ENCODE assay signal across 20 cellular contexts in the genomic region with DNA sequence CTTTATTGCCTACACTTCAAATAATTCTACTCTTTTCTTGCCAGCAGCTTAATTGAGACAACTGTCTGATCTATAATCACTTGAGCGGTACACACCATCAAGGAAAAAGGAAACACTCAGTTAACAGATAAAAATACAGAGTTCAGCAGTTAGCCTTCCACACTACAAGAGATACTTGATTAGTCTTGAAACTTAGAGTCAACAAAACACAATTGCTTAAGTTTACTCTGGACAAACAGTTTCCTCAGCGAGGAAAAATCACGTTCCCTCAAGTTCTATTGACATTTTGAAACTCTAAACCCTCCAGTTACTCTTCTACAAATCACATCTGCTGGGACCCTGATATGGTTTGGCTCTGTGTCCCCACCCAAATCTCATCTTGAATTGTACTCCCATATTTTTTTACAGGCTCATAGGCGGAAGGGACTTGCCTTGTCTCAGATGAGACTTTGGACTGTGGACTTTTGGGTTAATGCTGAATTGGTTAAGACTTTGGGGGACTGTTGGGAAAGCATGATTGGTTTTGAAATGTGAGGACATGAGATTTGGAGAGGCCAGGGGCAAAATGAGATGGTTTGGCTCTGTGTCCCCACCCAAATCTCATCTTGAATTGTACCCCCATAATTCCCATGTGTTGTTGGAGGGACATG.
DNase-seq lines count a peak whose midpoint lies in the region; ATAC-seq, FAIRE-seq and TF ChIP-seq lines count a peak whose summit lies in the region.
"Had no signal": no experiment of that assay in that cellular context is flagged by ENCODE, and none has a peak within 500 bp of the region (broad histone marks: within the 10 kb centered on the region; RNA-seq: fewer than 3 reads in every experiment).

No MANE protein-coding gene starts in this region.

- TF ChIP-seq POLR2A in HepG2 (IDR thresholded peaks at IDR 0.05; ENCODE audit: insufficient read depth in 1 of 2, low read depth in 2 of 2, low read length in 2 of 2), result no peak
- no peak for TF ChIP-seq POLR2A in right lobe of liver (IDR thresholded peaks at IDR 0.05)
- no peak for TF ChIP-seq POLR2A in K562 (conservative IDR thresholded peaks at IDR 0.05)

- H3K9ac ChIP-seq in HepG2 (ENCODE audit: insufficient read depth, low read depth, low read length), result no peak overlapping the region
- no peak overlapping the region for H3K9ac ChIP-seq in K562 (ENCODE audit: insufficient read depth in 1 of 2, low read depth in 2 of 2, low read length in 2 of 2)
- H3K9ac ChIP-seq: GM23248 had no signal

- ATAC-seq in HepG2 (no peak), right lobe of liver (no peak), K562 (no peak), left lung (peak; percentile 79), upper lobe of right lung (peak; percentile 54)
- ATAC-seq: GM12878 had no signal

- H3K9me3 ChIP-seq in HepG2 (ENCODE audit: low read length) (no peaks in the 10 kb centered on the region), right lobe of liver (no peaks in the 10 kb centered on the region), K562 (replicated peaks; ENCODE audit: control insufficient read depth, insufficient read depth, low read depth, low read length) (no peaks in the 10 kb centered on the region; the same call in 1 of the 2 replicates), left lung (peaks cover 0 to 10% of the 10 kb centered on the region in 2 donors), upper lobe of right lung (no peaks in the 10 kb centered on the region)
- H3K9me3 ChIP-seq: BE2C, Caco-2, HAP-1 had no signal

- in situ Hi-C loops in HepG2 (cut with HindIII; ENCODE audit: extremely low pct_ligation_motif_present, low pct_unique_long_range_greater_than_20kb), result no loop called here
- in situ Hi-C loops in K562 (cut with MboI), result no loop called here

- no peaks in the 10 kb centered on the region for H3K4me1 ChIP-seq in HepG2 (ENCODE audit: insufficient read depth, low read length)
- H3K4me1 ChIP-seq in right lobe of liver, result no peaks in the 10 kb centered on the region
- no peaks in the 10 kb centered on the region for H3K4me1 ChIP-seq in K562 (replicated peaks in 1 of 2; ENCODE audit: control insufficient read depth in 2 of 2, insufficient read depth in 2 of 2, low read length in 2 of 2)
- H3K4me1 ChIP-seq in left lung, result no peaks in the 10 kb centered on the region
- H3K4me1 ChIP-seq in upper lobe of right lung, result no peaks in the 10 kb centered on the region
- H3K4me1 ChIP-seq: BE2C, Caco-2, HAP-1 had no signal

- H3K4me2 ChIP-seq in HepG2 (ENCODE audit: low read depth, low read length), result no peak overlapping the region
- H3K4me2 ChIP-seq in K562 (ENCODE audit: insufficient read depth, low read length), result no peak overlapping the region

- WGBS in HepG2 (ENCODE audit: low lambda C conversion rate), result 3% methylated on average over 4 of the region's 4 CpGs
- 34% methylated on average over 4 of the region's 4 CpGs for WGBS in right lobe of liver (ENCODE audit: insufficient coverage, low coverage, low lambda C conversion rate, missing lambda C conversion rate)
- 32% methylated on average over 4 of the region's 4 CpGs for WGBS in K562 (ENCODE audit: insufficient coverage, low coverage, missing lambda C conversion rate)

- CTCF ChIA-PET in HepG2 (lab: Yijun Ruan, JAX; ENCODE audit: low intra/inter-chr PET ratio, low total read pairs) (no interaction called here), K562 (lab: Yijun Ruan, JAX; ENCODE audit: low intra/inter-chr PET ratio) (no interaction called here)

- TF ChIP-seq EP300 in HepG2 (IDR thresholded peaks at IDR 0.05; ENCODE audit: low read depth in 2 of 2, low read length in 2 of 2) (no peak), HepG2 (CRISPR knock-in tag; IDR thresholded peaks at IDR 0.05; ENCODE audit: borderline replicate concordance) (no peak), K562 (IDR thresholded peaks at IDR 0.05; ENCODE audit: low read length) (no peak)

- H3K79me2 ChIP-seq in HepG2 (ENCODE audit: insufficient read depth, low read length) (no peaks in the 10 kb centered on the region), K562 (ENCODE audit: control insufficient read depth, insufficient read depth, low read length) (no peaks in the 10 kb centered on the region)

- H3K27ac ChIP-seq in HepG2 (ENCODE audit: extremely low read length, insufficient read depth, low read length) (no peak overlapping the region), right lobe of liver (no peak overlapping the region), K562 (ENCODE audit: extremely low read depth, low read depth, low read length) (no peak overlapping the region), left lung (no peak overlapping the region), upper lobe of right lung (no peak overlapping the region)
- H3K27ac ChIP-seq: GM23248 had no signal

- H4K20me1 ChIP-seq in HepG2 (ENCODE audit: insufficient read depth, low read length) (no peaks in the 10 kb centered on the region), K562 (replicated peaks; ENCODE audit: control insufficient read depth, insufficient read depth, low read length) (no peaks in the 10 kb centered on the region)

- POLR2A ChIA-PET in HepG2 (lab: Yijun Ruan, JAX) (no interaction called here), K562 (lab: Yijun Ruan, JAX) (no interaction called here)

- H3K27me3 ChIP-seq in HepG2 (ENCODE audit: control insufficient read depth in 1 of 2, insufficient read depth in 2 of 2, low read length in 2 of 2) (peaks cover 0 to 5% of the 10 kb centered on the region in 2 experiments; a peak in 1 of 5 replicates), right lobe of liver (no peaks in the 10 kb centered on the region), K562 (ENCODE audit: control insufficient read depth in 2 of 2, insufficient read depth in 2 of 2, low read length in 2 of 2) (no peaks in the 10 kb centered on the region), left lung (no peaks in the 10 kb centered on the region), upper lobe of right lung (no peaks in the 10 kb centered on the region)
- H3K27me3 ChIP-seq: BE2C had no signal

- FAIRE-seq in HepG2 (lab: Jason Lieb, UNC) (no peak), K562 (lab: Jason Lieb, UNC) (no peak)
- FAIRE-seq: A204.1, GM12878 had no signal

- TF ChIP-seq CTCF in HepG2 (CRISPR knock-in tag; IDR thresholded peaks at IDR 0.05) (no peak), right lobe of liver (IDR thresholded peaks at IDR 0.05) (no peak), K562 (IDR thresholded peaks at IDR 0.05 in 2 of 3, conservative IDR thresholded peaks at IDR 0.05 in 1 of 3; ENCODE audit: insufficient read depth in 2 of 3, low read depth in 1 of 3, low read length in 3 of 3) (no peak), left lung (IDR thresholded peaks at IDR 0.05) (no peak), upper lobe of right lung (IDR thresholded peaks at IDR 0.05) (no peak)

- no TSS peak for BruUV-seq in HepG2 (replicated peaks; lab: Mats Ljungman, UMichigan)
- no TSS peak for BruUV-seq in K562 (replicated peaks; lab: Mats Ljungman, UMichigan)

- DNase-seq in HepG2 (ENCODE audit: low spot score) (no peak), right lobe of liver (no peak), K562 (ENCODE audit: extremely low read depth in 1 of 4, low spot score in 3 of 4) (no peak), left lung (no peak), upper lobe of right lung (no peak), NCI-H1694 (lab: John Stamatoyannopoulos, UW) (no peak), cerebellar nuclear complex (lab: John Stamatoyannopoulos, UW) (no peak)
- no peak for DNase-seq in activated CD4-positive, alpha-beta T cell treated with anti-CD3 and anti-CD28 coated beads for 1 hour
- DNase-seq: ACHN; BE2C; C1 segment of cervical spinal cord; Caco-2; CD4-positive, alpha-beta T cell; DMS153; DND-41; EL; GM23248 had no signal

- intact Hi-C loops in HepG2 (cut with micrococcal nuclease; ENCODE audit: unreplicated experiment) (no loop called here), right lobe of liver (cut with DNase I) (no loop called here), K562 (cut with micrococcal nuclease) (no loop called here), left lung (cut with DNase I) (no loop called here), upper lobe of right lung (cut with DNase I) (no loop called here)

- TF ChIP-seq RAD21 in HepG2 (CRISPR knock-in tag; IDR thresholded peaks at IDR 0.05), result no peak
- TF ChIP-seq RAD21 in K562 (CRISPR knock-in tag; conservative IDR thresholded peaks at IDR 0.05 in 1 of 2, IDR thresholded peaks at IDR 0.05 in 1 of 2), result no peak

- H3K9me1 ChIP-seq in K562 (ENCODE audit: control insufficient read depth, insufficient read depth, low read length), result no peaks in the 10 kb centered on the region

- H3K4me3 ChIP-seq in HepG2 (replicated peaks in 1 of 3; ENCODE audit: insufficient read depth in 1 of 3, low read depth in 2 of 3, low read length in 3 of 3), result no peak overlapping the region
- H3K4me3 ChIP-seq in right lobe of liver, result no peak overlapping the region
- no peak overlapping the region for H3K4me3 ChIP-seq in K562
- H3K4me3 ChIP-seq in left lung, result no peak overlapping the region
- no peak overlapping the region for H3K4me3 ChIP-seq in upper lobe of right lung
- H3K4me3 ChIP-seq: GM12878, GM23248, HAP-1 had no signal

- H3K36me3 ChIP-seq in HepG2 (replicated peaks in 1 of 2; ENCODE audit: control insufficient read depth in 1 of 2, insufficient read depth in 2 of 2, low read length in 2 of 2), result no peaks in the 10 kb centered on the region
- H3K36me3 ChIP-seq in right lobe of liver, result no peaks in the 10 kb centered on the region
- no peaks in the 10 kb centered on the region for H3K36me3 ChIP-seq in K562 (ENCODE audit: control insufficient read depth, insufficient read depth, low read length)
- H3K36me3 ChIP-seq in left lung, result no peaks in the 10 kb centered on the region
- no peaks in the 10 kb centered on the region for H3K36me3 ChIP-seq in upper lobe of right lung
- H3K36me3 ChIP-seq: BE2C, HAP-1 had no signal

- H2AFZ ChIP-seq in HepG2 (ENCODE audit: low read length) (no peak overlapping the region), K562 (ENCODE audit: low read depth, low read length) (no peak overlapping the region)
- H2AFZ ChIP-seq: GM23248 had no signal

Comparison
In these comparisons a context has a peak if more than half of its experiments do, and no peak if none do; other contexts are left out.
1. ATAC-seq: peak in left lung (single experiment) and upper lobe of right lung (single experiment); none in HepG2 (single experiment), right lobe of liver (0 of 4) and K562 (single experiment).